Comparison of ENCODE assay signal across 8 cellular contexts in the genomic region with DNA sequence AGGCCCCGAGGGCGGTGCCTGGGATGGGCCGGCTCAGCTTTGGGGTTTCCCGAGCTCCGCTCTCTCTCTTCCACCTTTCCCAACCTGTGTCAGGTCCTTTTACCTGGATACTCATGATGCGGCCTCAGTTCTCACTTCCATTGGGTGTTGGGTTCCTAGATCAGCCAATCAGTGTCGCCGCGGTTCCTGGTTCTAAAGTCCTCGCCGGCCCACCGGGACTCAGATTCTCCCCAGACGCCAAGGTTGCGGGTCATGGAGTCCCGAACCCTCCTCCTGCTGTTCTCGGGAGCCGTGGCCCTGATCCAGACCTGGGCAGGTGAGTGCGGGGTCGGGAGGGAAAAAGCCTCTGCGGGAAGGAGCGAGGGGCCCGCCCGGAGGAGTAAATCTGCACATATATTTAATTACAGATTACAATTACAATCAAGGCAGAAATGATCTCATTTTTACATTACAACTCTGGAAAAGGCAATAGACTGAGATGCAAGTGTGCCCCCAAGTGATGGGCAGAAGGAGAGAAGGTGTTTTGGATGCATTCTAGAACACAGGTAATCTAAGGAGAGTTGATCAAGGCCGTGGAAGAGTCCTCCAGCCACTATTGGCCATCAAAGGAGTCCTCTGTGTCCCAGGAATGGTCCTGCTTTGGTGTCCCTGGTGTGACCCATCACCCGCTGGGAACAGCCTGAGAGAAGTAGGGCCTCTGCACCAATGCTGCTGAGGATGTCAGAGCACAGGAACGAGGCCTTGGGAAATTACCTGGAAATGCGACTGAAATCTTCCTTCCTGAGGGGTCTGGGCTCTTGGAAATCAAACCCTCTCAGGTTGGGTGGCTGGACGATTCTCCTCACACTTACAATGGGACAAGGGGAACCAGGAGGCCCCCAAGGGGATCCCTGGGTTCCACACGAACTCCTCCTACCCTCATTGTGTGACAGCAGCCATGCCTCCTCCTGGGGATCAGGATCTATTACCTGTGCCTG.
DNase-seq lines count a peak whose midpoint lies in the region; ATAC-seq lines count a peak whose summit lies in the region.

No MANE protein-coding gene starts in this region.

- H3K27ac ChIP-seq in epithelial cell of prostate, result no peak overlapping the region

- DNase-seq in NCI-H187 (lab: John Stamatoyannopoulos, UW) (peak; percentile 16 to 43), NCI-H187 treated with DMSO at 0.1 percent for 48 hours (lab: John Stamatoyannopoulos, UW) (no peak), NCI-H748 (lab: John Stamatoyannopoulos, UW; ENCODE audit: unreplicated experiment) (peak; percentile 84), activated T-cell treated with anti-CD3 and anti-CD28 coated beads for 4 hours (peak; percentile 86), epithelial cell of prostate (ENCODE audit: low read depth, low spot score) (peak; percentile 61), middle frontal gyrus (ENCODE audit: extremely low spot score, low spot score) (peak; percentile 53)
- peak; percentile 68 to 85 for DNase-seq in stimulated activated CD8-positive, alpha-beta memory T cell treated with anti-CD3 and anti-CD28 coated beads, Interleukin-15, amount 100 ng/mL, for 4 hours (ENCODE audit: low read depth in 2 of 2)

- ATAC-seq in HG03095 (IDR thresholded peaks at IDR 0.05; ENCODE audit: unreplicated experiment), result peak; percentile 85
